8 cellular contexts compared by ENCODE assay signal in genomic region chr6:89412071-89413005, GRCh38. TPM values are rescaled to one million over a fixed set of nuclear protein-coding genes. Genes with fewer than 3 reads are reported as not detected.
DNase-seq lines count a peak whose midpoint lies in the region; ATAC-seq, FAIRE-seq and TF ChIP-seq lines count a peak whose summit lies in the region.

Gene RRAGD (minus strand): TSS chr6:89412273. CDS start chr6:89411993, 280 bp downstream.

- H3K4ac ChIP-seq in mesenchymal stem cell (ENCODE audit: low read depth in 1 of 2, low read length in 2 of 2) = no peak within 1 kb of the TSS

- no peaks in the 10 kb centered on the region for H3K79me1 ChIP-seq in mesenchymal stem cell (replicated peaks; ENCODE audit: low read length, poor library complexity, severe bottlenecking)

- WGBS in A549 (ENCODE audit: missing lambda C conversion rate) = 15% methylated on average over 10 of the region's 85 CpGs
- WGBS in mesenchymal stem cell = under 1% methylated on average over 33 of the region's 85 CpGs

- peak within 1 kb of the TSS; percentile 3 for H4K8ac ChIP-seq in mesenchymal stem cell (ENCODE audit: low read length)

- peak; percentile 12 to 50 for DNase-seq in A549 (ENCODE audit: low read depth in 1 of 2, low spot score in 1 of 2)
- DNase-seq in NCI-H2227 (lab: John Stamatoyannopoulos, UW; ENCODE audit: unreplicated experiment) = peak; percentile 83
- DNase-seq in activated CD4-positive, alpha-beta T cell treated with anti-CD3 and anti-CD28 coated beads, Interleukin-2, amount 50 U/mL, for 48 hours = peak; percentile 64 to 68
- peak; percentile 76 for DNase-seq in ecto neural progenitor cell (ENCODE audit: low spot score)
- DNase-seq in mesenchymal stem cell = peak; percentile 46
- peak; percentile 32 for DNase-seq in stimulated activated CD8-positive, alpha-beta memory T cell treated with anti-CD3 and anti-CD28 coated beads, Interleukin-12 subunit alpha, Interleukin-12 subunit beta, amount 100 ng/mL, for 4 hours (ENCODE audit: low read depth)

- peak within 1 kb of the TSS; percentile 66 to 80; a peak in 5 of 6 replicates for H3K27ac ChIP-seq in A549
- no peak within 1 kb of the TSS for H3K27ac ChIP-seq in mesenchymal stem cell (ENCODE audit: low read length, poor library complexity, severe bottlenecking)

- H3K4me3 ChIP-seq in A549 (peak within 1 kb of the TSS; percentile 95), mesenchymal stem cell (ENCODE audit: insufficient read depth in 1 of 2, low read depth in 1 of 2, low read length in 2 of 2) (peak within 1 kb of the TSS; percentile 59 to 77)

- no peak within 1 kb of the TSS for H4K91ac ChIP-seq in mesenchymal stem cell (ENCODE audit: low read length)

- CTCF ChIA-PET in A549 (lab: Yijun Ruan, JAX) = interaction anchor here (1.4 to 1.5 kb wide), 2 partner anchors 11 to 20 kb away, joined by 4 read pairs; no protein-coding TSS in a partner anchor

- H3K27me3 ChIP-seq in mesenchymal stem cell (ENCODE audit: control insufficient read depth in 1 of 2, insufficient read depth in 1 of 2, low read length in 2 of 2) = peaks cover 45 to 56% of the 10 kb centered on the region in 2 experiments

- POLR2A ChIA-PET in A549 (lab: Yijun Ruan, JAX) = no interaction called here

- peak within 1 kb of the TSS in 1 of 2 experiments; percentile 57 for H3K18ac ChIP-seq in mesenchymal stem cell (ENCODE audit: low read depth in 1 of 2, low read length in 2 of 2)

- no peaks in the 10 kb centered on the region for H3K36me3 ChIP-seq in mesenchymal stem cell (ENCODE audit: control insufficient read depth in 1 of 2, insufficient read depth in 2 of 2, low read depth in 1 of 2, low read length in 2 of 2)

- no peaks in the 10 kb centered on the region; the same call in 2 of the 3 replicates for H3K9me3 ChIP-seq in A549
- no peaks in the 10 kb centered on the region for H3K9me3 ChIP-seq in mesenchymal stem cell (ENCODE audit: control insufficient read depth, low read length)

- H2BK15ac ChIP-seq in mesenchymal stem cell (ENCODE audit: low read depth, poor library complexity, severe bottlenecking) = no peak within 1 kb of the TSS

- H3K9ac ChIP-seq in mesenchymal stem cell (ENCODE audit: low read length) = peak within 1 kb of the TSS; percentile 77

- H2AK5ac ChIP-seq in mesenchymal stem cell (ENCODE audit: low read length, severe bottlenecking) = no peak within 1 kb of the TSS

- no peak for TF ChIP-seq CTCF in A549 (IDR thresholded peaks at IDR 0.05)

- FAIRE-seq in A549 (lab: Jason Lieb, UNC) = no peak

- TF ChIP-seq POLR2A in A549 (IDR thresholded peaks at IDR 0.05; ENCODE audit: low read length) = no peak

- ATAC-seq in A549 = peak; percentile 68 to 83
- peak; percentile 79 for ATAC-seq in GM18519 (IDR thresholded peaks at IDR 0.05; ENCODE audit: low FRiP score, unreplicated experiment)
- ATAC-seq in HG03064 (IDR thresholded peaks at IDR 0.05; ENCODE audit: low read depth, unreplicated experiment) = peak; percentile 74

- H3K4me1 ChIP-seq in A549 (0 out of 3 replicates have a peak, but pooled peaks cover 3% of the 10 kb centered on the region), mesenchymal stem cell (ENCODE audit: control insufficient read depth, insufficient read depth, low read depth, low read length) (peaks cover 14% of the 10 kb centered on the region)

- H3K4me2 ChIP-seq in A549 (peak within 1 kb of the TSS; percentile 99), mesenchymal stem cell (ENCODE audit: low read length, poor library complexity, severe bottlenecking) (peak within 1 kb of the TSS; percentile 93)

- no peak within 1 kb of the TSS for H2BK5ac ChIP-seq in mesenchymal stem cell (ENCODE audit: low read depth, low read length, poor library complexity, severe bottlenecking)

- no peak within 1 kb of the TSS for H2BK12ac ChIP-seq in mesenchymal stem cell (ENCODE audit: low read length in 2 of 2)

- H3K14ac ChIP-seq in mesenchymal stem cell (ENCODE audit: low read length in 2 of 2) = peak within 1 kb of the TSS in 1 of 2 experiments; percentile 61

- TF ChIP-seq RAD21 in A549 (conservative IDR thresholded peaks at IDR 0.05 in 1 of 2, IDR thresholded peaks at IDR 0.05 in 1 of 2) = no peak

- no peak within 1 kb of the TSS for H2BK120ac ChIP-seq in mesenchymal stem cell (ENCODE audit: low read depth, low read length)

- H3K23ac ChIP-seq in mesenchymal stem cell (ENCODE audit: low read length in 2 of 2) = peak within 1 kb of the TSS in 1 of 2 experiments; percentile 66

- no peak for TF ChIP-seq EP300 in A549 (IDR thresholded peaks at IDR 0.05)

- peak within 1 kb of the TSS; percentile 98 for H2AFZ ChIP-seq in mesenchymal stem cell (ENCODE audit: low read depth, low read length)

TF ChIP-seq in A549, 52 proteins besides CTCF, POLR2A, EP300 and RAD21:
- TF ChIP-seq ZNF302 (CRISPR knock-in tag; IDR thresholded peaks at IDR 0.05) (no peak), MAX (IDR thresholded peaks at IDR 0.05) (0 out of 2 replicates have a peak, but pooled peaks have one; percentile 12), ZFP36 (IDR thresholded peaks at IDR 0.05; ENCODE audit: borderline replicate concordance, partially characterized antibody) (no peak)

RNA-seq across cellular contexts. Expression of gene RRAGD, which starts in this region (rescaled TPM):
- 0.72 and 1.2 TPM in 2 replicates for polyA plus RNA-seq in A549 (2011; rRNA removed)
- 0.15 and 0.29 TPM in 2 replicates for polyA plus RNA-seq in A549 (2012; cell fraction: cytosol; rRNA removed)
- 0.07 and 0.13 TPM in 2 replicates for polyA plus RNA-seq in A549 (2012; cell fraction: nucleus; rRNA removed)
- 0.58 to 1.2 TPM (median 0.79 TPM) in 3 replicates for polyA plus RNA-seq in A549 (2017; fragmentation: RNase III; extraction: RNeasy Plus Mini Kit Qiagen cat#74134 plus additional on column Dnase treatment)
- polyA minus RNA-seq in A549 (2011; rRNA and poly(A)+ RNA removed) = 0.58 and 0.66 TPM in 2 replicates
- polyA plus RNA-seq in mesenchymal stem cell (2013, experiment 1 of 2) = 2.8 TPM
- polyA plus RNA-seq in mesenchymal stem cell (2013, experiment 2 of 2) = 3.2 TPM

Comparison
In these comparisons a context has a peak if more than half of its experiments do, and no peak if none do; other contexts are left out.
1. DNase-seq: peak in every context shown above with its lines; median percentile 83 in NCI-H2227; 76 in ecto neural progenitor cell; 66 in activated CD4-positive, alpha-beta T cell treated with anti-CD3 and anti-CD28 coated beads, Interleukin-2, amount 50 U/mL, for 48 hours; 46 in mesenchymal stem cell; 32 in stimulated activated CD8-positive, alpha-beta memory T cell treated with anti-CD3 and anti-CD28 coated beads, Interleukin-12 subunit alpha, Interleukin-12 subunit beta, amount 100 ng/mL, for 4 hours; 31 in A549.